In genomic region chr4:169611991-169612868, GRCh38 we compare ENCODE assay signal across 8 cellular contexts. TPM values are rescaled to one million over a fixed set of nuclear protein-coding genes. Genes with fewer than 3 reads are reported as not detected.
DNase-seq lines count a peak whose midpoint lies in the region; ATAC-seq and TF ChIP-seq lines count a peak whose summit lies in the region.

NEK1 (minus strand) TSS chr4:169612583; CDS start chr4:169602630, 9,953 bp downstream.

- intact Hi-C loops in activated T-helper 1 cell treated with anti-CD3 and anti-CD28 coated beads, Interleukin-12 subunit alpha, Interleukin-12 subunit beta, Interleukin-2, Interleukin-4 antibody, amounts not matched to agents 30 ng/mL and 10 ng/mL and 1 ng/mL, durations not matched to agents 14 hours and 24 hours and 36 hours (cut with micrococcal nuclease): loop anchor here (1.0 to 10.0 kb wide), 10 partner anchors 8 to 1297 kb away; partner anchors contain the start of genes CBR4, CLCN3, DDX60 and DDX60L

- H3K27ac ChIP-seq in DND-41 (ENCODE audit: low read length): peak within 1 kb of the TSS; percentile 87
- H3K27ac ChIP-seq in GM23338 (ENCODE audit: low read depth): peak within 1 kb of the TSS; percentile 90

- no peaks in the 10 kb centered on the region for H3K36me3 Mint-ChIP-seq in GM23338 (ENCODE audit: low read depth)
- no peaks in the 10 kb centered on the region for H3K36me3 Mint-ChIP-seq in activated T-helper 1 cell treated with anti-CD3 and anti-CD28 coated beads, Interleukin-12 subunit alpha, Interleukin-12 subunit beta, Interleukin-2, Interleukin-4 antibody, amounts not matched to agents 30 ng/mL and 10 ng/mL and 1 ng/mL, durations not matched to agents 14 hours and 24 hours and 36 hours (ENCODE audit: low read depth)
- peaks cover 0 to 10% (median 0%) of the 10 kb centered on the region in 3 donors for H3K36me3 Mint-ChIP-seq in naive thymus-derived CD8-positive, alpha-beta T cell

- no peaks in the 10 kb centered on the region for H3K9me3 Mint-ChIP-seq in GM23338
- no peaks in the 10 kb centered on the region for H3K9me3 Mint-ChIP-seq in activated T-helper 1 cell treated with anti-CD3 and anti-CD28 coated beads, Interleukin-12 subunit alpha, Interleukin-12 subunit beta, Interleukin-2, Interleukin-4 antibody, amounts not matched to agents 30 ng/mL and 10 ng/mL and 1 ng/mL, durations not matched to agents 14 hours and 24 hours and 36 hours
- H3K9me3 Mint-ChIP-seq in naive thymus-derived CD8-positive, alpha-beta T cell: no peaks in the 10 kb centered on the region

- DNase-seq in DND-41 (peak; percentile 90), GM23338 (ENCODE audit: low spot score) (peak; percentile 96), LHCN-M2 (ENCODE audit: low read depth) (peak; percentile 89), RPMI7951 (ENCODE audit: low read depth) (peak; percentile 87), fibroblast of mammary gland (ENCODE audit: low read depth) (peak; percentile 84)
- peak; percentile 82 for DNase-seq in activated T-helper 1 cell treated with anti-CD3 and anti-CD28 coated beads, Interleukin-12 subunit alpha, Interleukin-12 subunit beta, Interleukin-2, Interleukin-4 antibody, amounts not matched to agents 30 ng/mL and 10 ng/mL and 1 ng/mL, durations not matched to agents 14 hours and 24 hours and 36 hours (ENCODE audit: low spot score)
- DNase-seq in naive thymus-derived CD8-positive, alpha-beta T cell: peak; percentile 79 to 93 (median 88)
- peak; percentile 81 to 96 (median 86) for DNase-seq in stimulated activated naive CD4-positive, alpha-beta T cell (lab: John Stamatoyannopoulos, UW)

- H3K27me3 ChIP-seq in DND-41 (ENCODE audit: insufficient read depth, low read length, poor library complexity) (no peaks in the 10 kb centered on the region), GM23338 (ENCODE audit: insufficient read depth) (no peaks in the 10 kb centered on the region)

- H3K4me2 ChIP-seq in DND-41 (ENCODE audit: insufficient read depth, low read length) (peak within 1 kb of the TSS; percentile 83), GM23338 (peak within 1 kb of the TSS; percentile 81)

- POLR2A ChIA-PET in naive thymus-derived CD8-positive, alpha-beta T cell (lab: Charles Lee): interaction anchor here (0.8 to 4.1 kb wide), 12 partner anchors 9 to 1132 kb away, joined by 3 to 20 read pairs (median 5); partner anchors contain the start of genes CBR4, CLCN3, DDX60L and HPF1

- peak within 1 kb of the TSS; percentile 96 for H3K4me3 Mint-ChIP-seq in GM23338
- peak within 1 kb of the TSS; percentile 98 for H3K4me3 Mint-ChIP-seq in activated T-helper 1 cell treated with anti-CD3 and anti-CD28 coated beads, Interleukin-12 subunit alpha, Interleukin-12 subunit beta, Interleukin-2, Interleukin-4 antibody, amounts not matched to agents 30 ng/mL and 10 ng/mL and 1 ng/mL, durations not matched to agents 14 hours and 24 hours and 36 hours
- H3K4me3 Mint-ChIP-seq in naive thymus-derived CD8-positive, alpha-beta T cell: peak within 1 kb of the TSS; percentile 95 to 99 (median 98)

- peak within 1 kb of the TSS; percentile 71 for H3K9ac ChIP-seq in DND-41 (ENCODE audit: low read depth, low read length)

- no peaks in the 10 kb centered on the region for H3K9me2 ChIP-seq in GM23338 (ENCODE audit: insufficient read depth)

- H3K27me3 Mint-ChIP-seq in GM23338 (ENCODE audit: insufficient read depth, low read depth, poor library complexity): peaks cover 4% of the 10 kb centered on the region
- H3K27me3 Mint-ChIP-seq in activated T-helper 1 cell treated with anti-CD3 and anti-CD28 coated beads, Interleukin-12 subunit alpha, Interleukin-12 subunit beta, Interleukin-2, Interleukin-4 antibody, amounts not matched to agents 30 ng/mL and 10 ng/mL and 1 ng/mL, durations not matched to agents 14 hours and 24 hours and 36 hours (ENCODE audit: insufficient read depth): no peaks in the 10 kb centered on the region
- no peaks in the 10 kb centered on the region for H3K27me3 Mint-ChIP-seq in naive thymus-derived CD8-positive, alpha-beta T cell

- H3K79me2 ChIP-seq in DND-41 (ENCODE audit: insufficient read depth, low read length) (peaks cover 30% of the 10 kb centered on the region), GM23338 (replicated peaks; ENCODE audit: insufficient read depth) (peaks cover 36% of the 10 kb centered on the region; the same call in 1 of the 2 replicates)

- H3F3A ChIP-seq in GM23338 (replicated peaks; ENCODE audit: low read depth): no peaks in the 10 kb centered on the region

- H3K27ac Mint-ChIP-seq in GM23338: peak within 1 kb of the TSS; percentile 99
- H3K27ac Mint-ChIP-seq in activated T-helper 1 cell treated with anti-CD3 and anti-CD28 coated beads, Interleukin-12 subunit alpha, Interleukin-12 subunit beta, Interleukin-2, Interleukin-4 antibody, amounts not matched to agents 30 ng/mL and 10 ng/mL and 1 ng/mL, durations not matched to agents 14 hours and 24 hours and 36 hours: peak within 1 kb of the TSS; percentile 99
- peak within 1 kb of the TSS; percentile 98 to 100 (median 100) for H3K27ac Mint-ChIP-seq in naive thymus-derived CD8-positive, alpha-beta T cell

- TF ChIP-seq CTCF in DND-41 (IDR thresholded peaks at IDR 0.05; ENCODE audit: borderline replicate concordance, extremely low read depth, low read length, poor library complexity, severe bottlenecking) (peak; percentile 25), GM23338 (conservative IDR thresholded peaks at IDR 0.05; ENCODE audit: low read depth in 2 of 2) (no peak), fibroblast of mammary gland (conservative IDR thresholded peaks at IDR 0.05; ENCODE audit: control insufficient read depth, insufficient read depth, low read depth, low read length) (no peak)

- H3K36me3 ChIP-seq in DND-41 (ENCODE audit: insufficient read depth, low read length) (no peaks in the 10 kb centered on the region), GM23338 (ENCODE audit: insufficient read depth) (no peaks in the 10 kb centered on the region)

- no peaks in the 10 kb centered on the region for H4K20me1 ChIP-seq in DND-41 (ENCODE audit: insufficient read depth, low read length)
- H4K20me1 ChIP-seq in GM23338 (replicated peaks; ENCODE audit: insufficient read depth): no peaks in the 10 kb centered on the region

- peaks cover 8% of the 10 kb centered on the region; the same call in 2 of the 3 replicates for H3K4me1 Mint-ChIP-seq in GM23338
- H3K4me1 Mint-ChIP-seq in activated T-helper 1 cell treated with anti-CD3 and anti-CD28 coated beads, Interleukin-12 subunit alpha, Interleukin-12 subunit beta, Interleukin-2, Interleukin-4 antibody, amounts not matched to agents 30 ng/mL and 10 ng/mL and 1 ng/mL, durations not matched to agents 14 hours and 24 hours and 36 hours (ENCODE audit: low read depth): peaks cover 47% of the 10 kb centered on the region
- H3K4me1 Mint-ChIP-seq in naive thymus-derived CD8-positive, alpha-beta T cell: peaks cover 9 to 43% (median 34%) of the 10 kb centered on the region in 4 donors

- H3K4me3 ChIP-seq in DND-41 (ENCODE audit: low read depth in 1 of 2, low read length in 2 of 2): peak within 1 kb of the TSS; percentile 53 to 82
- H3K4me3 ChIP-seq in GM23338: peak within 1 kb of the TSS; percentile 53
- peak within 1 kb of the TSS; percentile 94 for H3K4me3 ChIP-seq in fibroblast of mammary gland (ENCODE audit: control insufficient read depth, low read depth, low read length)

- no peaks in the 10 kb centered on the region for H3K9me3 ChIP-seq in DND-41 (ENCODE audit: insufficient read depth, low read length, severe bottlenecking)

- ATAC-seq in DND-41 (ENCODE audit: insufficient read depth, low read depth): peak; percentile 91
- ATAC-seq in GM23338: peak; percentile 95
- peak; percentile 80 to 82 for ATAC-seq in naive thymus-derived CD8-positive, alpha-beta T cell

- H3K4me1 ChIP-seq in DND-41 (ENCODE audit: insufficient read depth, low read length) (peaks cover 38% of the 10 kb centered on the region), GM23338 (ENCODE audit: insufficient read depth) (peaks cover 9% of the 10 kb centered on the region)

- H2AFZ ChIP-seq in DND-41 (ENCODE audit: low read depth, low read length) (peak within 1 kb of the TSS; percentile 92), GM23338 (peak within 1 kb of the TSS; percentile 96)

TF ChIP-seq in GM23338, 12 proteins besides CTCF, POLR2A, EP300 and RAD21 (continues in another document):
- TF ChIP-seq NANOG (IDR thresholded peaks at IDR 0.05; ENCODE audit: borderline replicate concordance): no peak
- no peak for TF ChIP-seq ZNF114 (CRISPR knock-in tag; IDR thresholded peaks at IDR 0.05)
- TF ChIP-seq JUNB (IDR thresholded peaks at IDR 0.05; ENCODE audit: unreplicated experiment): no peak
- no peak for TF ChIP-seq EZH2phosphoT487 (IDR thresholded peaks at IDR 0.05; ENCODE audit: unreplicated experiment)
- TF ChIP-seq CREB1 (CRISPR knock-in tag; IDR thresholded peaks at IDR 0.05; ENCODE audit: low read depth): peak; percentile 97
- TF ChIP-seq STAT1 (IDR thresholded peaks at IDR 0.05; ENCODE audit: unreplicated experiment): no peak
- TF ChIP-seq ZNF331 (CRISPR knock-in tag; IDR thresholded peaks at IDR 0.05; ENCODE audit: low read depth): no peak

RNA-seq across cellular contexts. Expression of gene NEK1, which starts in this region (rescaled TPM):
- total RNA-seq in GM23338 (2014; rRNA removed; shearing (Covaris generic)): 9.3 and 11.4 TPM in 2 replicates
- 13.1 and 19.5 TPM in 2 replicates for polyA plus RNA-seq in GM23338 (2016; fragmentation: Nextera tagmentation; extraction: Ambion mirVana)
- 7.7 and 8.8 TPM in 2 replicates for total RNA-seq in LHCN-M2 (2014; rRNA removed)
- 2.8 TPM for polyA plus RNA-seq in LHCN-M2 (2012)
- total RNA-seq in RPMI7951 (2014; rRNA removed; shearing (Covaris generic)): 5.9 and 6.4 TPM in 2 replicates
- total RNA-seq in activated T-helper 1 cell treated with anti-CD3 and anti-CD28 coated beads, Interleukin-12 subunit alpha, Interleukin-12 subunit beta, Interleukin-2, Interleukin-4 antibody, amounts not matched to agents 30 ng/mL and 10 ng/mL and 1 ng/mL, durations not matched to agents 14 hours and 24 hours and 36 hours: 9.1 and 11.6 TPM in 2 replicates
- 10 to 100 TPM; 17.3 to 19.5 TPM for total RNA-seq in naive thymus-derived CD8-positive, alpha-beta T cell
- polyA plus RNA-seq in naive thymus-derived CD8-positive, alpha-beta T cell: 1 to 10 TPM; 7.1 to 9.0 (median 8.4) TPM

Comparison
In these comparisons a context has a peak if more than half of its experiments do, and no peak if none do; other contexts are left out.
1. Peak in every context shown above with its lines: DNase-seq, ATAC-seq, H3K4me3 ChIP-seq and H3K27ac ChIP-seq.